21 cellular contexts compared by ENCODE assay signal in the genomic region with DNA sequence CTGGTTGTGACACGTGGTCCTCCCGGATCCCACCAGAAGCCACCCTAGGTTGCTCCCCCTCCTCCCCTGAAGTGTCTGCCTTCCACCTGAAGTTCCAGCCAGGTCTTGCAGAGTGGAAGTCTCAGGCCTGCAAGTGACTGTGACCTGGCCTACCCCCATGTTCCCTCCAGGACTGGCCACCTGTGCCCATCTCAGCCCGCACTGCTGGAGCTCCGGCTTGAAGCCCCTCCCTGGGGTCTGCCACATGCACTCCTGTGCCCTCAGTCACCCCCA. TPM values are rescaled to one million over a fixed set of nuclear protein-coding genes. Genes with fewer than 3 reads are reported as not detected.
"Had no signal": no experiment of that assay in that cellular context is flagged by ENCODE, and none has a peak within 500 bp of the region (broad histone marks: within the 10 kb centered on the region; RNA-seq: fewer than 3 reads in every experiment).

No MANE protein-coding gene starts in this region.

- H3K4me3 ChIP-seq: colonic mucosa, gastrocnemius medialis, heart right ventricle, sigmoid colon, skin epidermis had no signal

- H3K27me3 Mint-ChIP-seq: naive thymus-derived CD4-positive, alpha-beta T cell had no signal

- H3K36me3 Mint-ChIP-seq: naive thymus-derived CD4-positive, alpha-beta T cell had no signal

- H3K27ac ChIP-seq: colonic mucosa, heart right ventricle, neutrophil, sigmoid colon had no signal

- H3K27ac Mint-ChIP-seq: naive thymus-derived CD4-positive, alpha-beta T cell; nephron progenitor cell had no signal

- H3K36me3 ChIP-seq: colonic mucosa, neutrophil had no signal

- H3K27me3 ChIP-seq: colonic mucosa, gastrocnemius medialis, heart right ventricle, neutrophil, sigmoid colon had no signal

- H3K4me3 Mint-ChIP-seq: naive thymus-derived CD4-positive, alpha-beta T cell; nephron progenitor cell had no signal

- H3K4me1 Mint-ChIP-seq: naive thymus-derived CD4-positive, alpha-beta T cell had no signal

- FAIRE-seq: islet of Langerhans had no signal

- DNase-seq: colonic mucosa; dermis blood vessel endothelial cell; gastrocnemius medialis; hypothalamus; kidney glomerular epithelial cell; naive thymus-derived CD4-positive, alpha-beta T cell; nephron progenitor cell; sigmoid colon; stimulated activated naive CD4-positive, alpha-beta T cell treated with Interleukin-2 at 50 U/mL for 16 hours; trophoblast cell had no signal

- ATAC-seq: esophagus mucosa; gastrocnemius medialis; heart right ventricle; naive thymus-derived CD4-positive, alpha-beta T cell had no signal

- H3K4me1 ChIP-seq: heart right ventricle, sigmoid colon had no signal

- H3K9me3 ChIP-seq: colonic mucosa, gastrocnemius medialis, heart right ventricle, neutrophil, sigmoid colon had no signal

- H3K9me3 Mint-ChIP-seq: naive thymus-derived CD4-positive, alpha-beta T cell; nephron progenitor cell had no signal

RNA-seq across cellular contexts. Expression of a gene that starts 6.1 kb away (rescaled TPM):
- total RNA-seq: esophagus mucosa, fibroblast of villous mesenchyme, mesenteric fat pad, mononuclear cell, pulmonary artery endothelial cell had no signal

RNA-seq across cellular contexts. Expression of a gene that starts 27.5 kb away (rescaled TPM):
- total RNA-seq: fibroblast of villous mesenchyme; lung microvascular endothelial cell; mesenteric fat pad; naive thymus-derived CD4-positive, alpha-beta T cell; osteocyte had no signal
